ENCODE assay signal across 18 cellular contexts in genomic region chr2:232512557-232512956, GRCh38. TPM values are rescaled to one million over a fixed set of nuclear protein-coding genes. Genes with fewer than 3 reads are reported as not detected.
DNase-seq lines count a peak whose midpoint lies in the region; ATAC-seq and TF ChIP-seq lines count a peak whose summit lies in the region.
"Had no signal": no experiment of that assay in that cellular context is flagged by ENCODE, and none has a peak within 500 bp of the region (broad histone marks: within the 10 kb centered on the region; RNA-seq: fewer than 3 reads in every experiment).

No MANE protein-coding gene starts in this region.

- H3K27me3 ChIP-seq in BLaER1 (no peaks in the 10 kb centered on the region), NT2/D1 (ENCODE audit: insufficient read depth, insufficient read length) (peaks cover 3% of the 10 kb centered on the region), PC-3 (ENCODE audit: low read length) (no peaks in the 10 kb centered on the region), gastrocnemius medialis (no peaks in the 10 kb centered on the region)

- ATAC-seq in PC-3 (no peak), gastrocnemius medialis (no peak)

- H3K9ac ChIP-seq in BLaER1 (0 out of 2 replicates have a peak overlapping the region, but pooled peaks have one; percentile 13), NT2/D1 (ENCODE audit: insufficient read length, low read depth) (peak overlapping the region; percentile 2), PC-3 (ENCODE audit: low read length) (no peak overlapping the region)

- H3K4me1 ChIP-seq in BLaER1 (peaks cover 29% of the 10 kb centered on the region), NT2/D1 (ENCODE audit: insufficient read depth, insufficient read length) (peaks cover 14% of the 10 kb centered on the region), PC-3 (ENCODE audit: insufficient read depth, low read length) (no peaks in the 10 kb centered on the region), gastrocnemius medialis (peaks cover 26 to 27% of the 10 kb centered on the region in 2 donors)

- no peaks in the 10 kb centered on the region for H3K9me2 ChIP-seq in PC-3 (replicated peaks; ENCODE audit: low read length)

- no peaks in the 10 kb centered on the region for H3K79me2 ChIP-seq in PC-3 (ENCODE audit: low read length)

- H3K4me2 ChIP-seq in BLaER1 (peak overlapping the region; percentile 81), PC-3 (ENCODE audit: low read length) (no peak overlapping the region)

- no peak for TF ChIP-seq POLR2A in gastrocnemius medialis (IDR thresholded peaks at IDR 0.05)

- no TSS peak for BruUV-seq in PC-3 (replicated peaks; lab: Mats Ljungman, UMichigan)

- DNase-seq in NCI-H1417 (lab: John Stamatoyannopoulos, UW) = peak in 2 of 3 experiments; percentile 73 to 92
- DNase-seq in NT2/D1 (ENCODE audit: low read depth, low spot score) = no peak
- peak; percentile 93 for DNase-seq in left kidney (ENCODE audit: low read depth, low spot score)
- no peak for DNase-seq in PC-3
- DNase-seq in gastrocnemius medialis = no peak
- no peak for DNase-seq in 8988T
- no peak for DNase-seq in KG1 (lab: John Stamatoyannopoulos, UW)
- DNase-seq: AML-193; CD4-positive, alpha-beta memory T cell; DMS79 treated with DMSO at 0.1 percent for 48 hours; KBM-7; NCI-H1092; NCI-H2029; NCI-H226; SIG-M5 had no signal

- H3K4me3 ChIP-seq in BLaER1 (no peak overlapping the region), NT2/D1 (ENCODE audit: insufficient read length, low read depth) (no peak overlapping the region), PC-3 (ENCODE audit: low read length) (no peak overlapping the region), gastrocnemius medialis (no peak overlapping the region)

- POLR2A ChIA-PET in PC-3 (lab: Charles Lee; ENCODE audit: unreplicated experiment) = no interaction called here

- CTCF ChIA-PET in PC-3 (lab: Charles Lee) = no interaction called here

- 0 out of 2 replicates have a peak, but pooled peaks cover 6% of the 10 kb centered on the region for H4K20me1 ChIP-seq in BLaER1
- H4K20me1 ChIP-seq in PC-3 (ENCODE audit: low read length) = no peaks in the 10 kb centered on the region

- H3K27ac ChIP-seq in BLaER1 (0 out of 2 replicates have a peak overlapping the region, but pooled peaks have one; percentile 33), PC-3 (ENCODE audit: low read length) (no peak overlapping the region), gastrocnemius medialis (no peak overlapping the region)

- no peaks in the 10 kb centered on the region for H3F3A ChIP-seq in PC-3 (ENCODE audit: low read length, unreplicated experiment)

- TF ChIP-seq CTCF in PC-3 (conservative IDR thresholded peaks at IDR 0.05; ENCODE audit: low read depth, low read length) (no peak), gastrocnemius medialis (IDR thresholded peaks at IDR 0.05 in 4 of 5, conservative IDR thresholded peaks at IDR 0.05 in 1 of 5) (no peak)

- intact Hi-C loops in PC-3 (cut with micrococcal nuclease) = no loop called here
- intact Hi-C loops in gastrocnemius medialis (cut with DNase I; ENCODE audit: low total_unique reads) = no loop called here

- in situ Hi-C loops in gastrocnemius medialis (cut with MboI; ENCODE audit: low sequenced_read_pairs in 4 of 4) = loop anchor here in 2 of 4 donors (10.0 to 25.0 kb wide), 2 partner anchors 58 to 600 kb away; partner anchors contain the start of gene ALPI (in 1 of the 2)

- H3K9me3 ChIP-seq in BLaER1 = no peaks in the 10 kb centered on the region
- H3K9me3 ChIP-seq in NT2/D1 (ENCODE audit: insufficient read depth, low read length) = no peaks in the 10 kb centered on the region
- no peaks in the 10 kb centered on the region for H3K9me3 ChIP-seq in PC-3 (ENCODE audit: low read length)
- H3K9me3 ChIP-seq in gastrocnemius medialis = no peaks in the 10 kb centered on the region

- H3K36me3 ChIP-seq in BLaER1 = no peaks in the 10 kb centered on the region
- H3K36me3 ChIP-seq in NT2/D1 (ENCODE audit: insufficient read depth, insufficient read length, low read length) = no peaks in the 10 kb centered on the region
- no peaks in the 10 kb centered on the region for H3K36me3 ChIP-seq in PC-3 (ENCODE audit: low read depth, low read length)
- H3K36me3 ChIP-seq in gastrocnemius medialis = no peaks in the 10 kb centered on the region

- no peak overlapping the region for H2AFZ ChIP-seq in PC-3 (ENCODE audit: low read length)

RNA-seq across cellular contexts. Expression of gene PRSS56, which starts 7.6 kb away (rescaled TPM):
- total RNA-seq in PC-3 (2014; rRNA removed) (not detected in 2 replicates), gastrocnemius medialis (1 to 10 TPM; 1.0 to 3.2 (median 2.2) TPM)
- total RNA-seq: CD4-positive, alpha-beta memory T cell; MCF 10A; RPMI7951 had no signal

RNA-seq across cellular contexts. Expression of gene CHRND, which starts 13.4 kb away (rescaled TPM):
- total RNA-seq in PC-3 (2014; rRNA removed) (not detected in 2 replicates), gastrocnemius medialis (100 to 1,000 TPM in 1 of 4 donors, 10 to 100 TPM in 3; 49.1 to 119 (median 81.1) TPM)
- total RNA-seq: CD4-positive, alpha-beta memory T cell; MCF 10A; RPMI7951 had no signal

RNA-seq across cellular contexts. Expression of gene ECEL1, which starts 24.9 kb away (rescaled TPM):
- total RNA-seq in PC-3 (2014; rRNA removed) (not detected in 2 replicates), gastrocnemius medialis (1 to 10 TPM in 1 of 4 donors, under 1 TPM in 2, not detected in 1; 0.51 to 1.5 (median 0.55) TPM)
- total RNA-seq: CD4-positive, alpha-beta memory T cell; MCF 10A; RPMI7951 had no signal

RNA-seq across cellular contexts. Expression of gene CHRNG, which starts 26.9 kb away (rescaled TPM):
- total RNA-seq in PC-3 (2014; rRNA removed) = not detected in 2 replicates
- total RNA-seq in gastrocnemius medialis = 10 to 100 TPM in 3 of 4 donors, 1 to 10 TPM in 1; 3.5 to 57.5 (median 24.6) TPM
- total RNA-seq: CD4-positive, alpha-beta memory T cell; MCF 10A; RPMI7951 had no signal

RNA-seq across cellular contexts. Expression of gene TIGD1, which starts 37.8 kb away (rescaled TPM):
- total RNA-seq in PC-3 (2014; rRNA removed) = 5.9 and 6.3 TPM in 2 replicates
- 1 to 10 TPM; 1.4 to 3.0 (median 2.1) TPM for total RNA-seq in gastrocnemius medialis

Comparison
In these comparisons a context has a peak if more than half of its experiments do, and no peak if none do; other contexts are left out.
1. DNase-seq: peak in NCI-H1417 (2 of 3) and left kidney (single experiment); none in NT2/D1 (single experiment), PC-3 (single experiment), gastrocnemius medialis (0 of 2), 8988T (single experiment) and KG1 (single experiment).
2. RNA of gene CHRND, which starts 13.4 kb away (total RNA-seq): 49.1 to 119 TPM in gastrocnemius medialis; not detected in PC-3; every median in the first group is over 10 times any median in the second.